Comparison of ENCODE assay signal across 1 cellular context in the genomic region with DNA sequence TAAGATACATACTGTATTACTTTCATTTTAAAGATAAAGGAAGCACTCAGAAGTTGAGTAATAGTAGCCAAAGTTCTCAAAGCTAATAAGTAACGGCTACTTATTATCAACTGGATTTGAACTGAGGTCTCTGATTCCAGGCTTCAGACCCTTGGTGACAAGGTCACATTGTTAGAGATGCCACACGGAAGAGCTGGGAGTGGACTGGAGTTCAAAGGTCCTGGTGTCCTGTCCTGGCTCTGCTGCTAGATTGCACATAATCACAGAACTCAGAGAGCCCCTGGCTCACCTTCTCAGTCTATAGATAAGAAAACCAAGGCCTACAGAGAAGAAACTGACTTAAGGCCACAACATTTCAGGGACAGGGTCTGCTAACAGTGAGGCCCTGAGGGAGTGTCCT.
A peak's percentile ranks its signal among the peaks of the same experiment; 100 is the strongest.
TF ChIP-seq lines count a peak whose summit lies in the region.

No MANE protein-coding gene starts in this region.

TF ChIP-seq in HepG2, 621 proteins besides CTCF, POLR2A, EP300 and RAD21 (continued from another document and continues in another):
- TF ChIP-seq, protein P1, sequence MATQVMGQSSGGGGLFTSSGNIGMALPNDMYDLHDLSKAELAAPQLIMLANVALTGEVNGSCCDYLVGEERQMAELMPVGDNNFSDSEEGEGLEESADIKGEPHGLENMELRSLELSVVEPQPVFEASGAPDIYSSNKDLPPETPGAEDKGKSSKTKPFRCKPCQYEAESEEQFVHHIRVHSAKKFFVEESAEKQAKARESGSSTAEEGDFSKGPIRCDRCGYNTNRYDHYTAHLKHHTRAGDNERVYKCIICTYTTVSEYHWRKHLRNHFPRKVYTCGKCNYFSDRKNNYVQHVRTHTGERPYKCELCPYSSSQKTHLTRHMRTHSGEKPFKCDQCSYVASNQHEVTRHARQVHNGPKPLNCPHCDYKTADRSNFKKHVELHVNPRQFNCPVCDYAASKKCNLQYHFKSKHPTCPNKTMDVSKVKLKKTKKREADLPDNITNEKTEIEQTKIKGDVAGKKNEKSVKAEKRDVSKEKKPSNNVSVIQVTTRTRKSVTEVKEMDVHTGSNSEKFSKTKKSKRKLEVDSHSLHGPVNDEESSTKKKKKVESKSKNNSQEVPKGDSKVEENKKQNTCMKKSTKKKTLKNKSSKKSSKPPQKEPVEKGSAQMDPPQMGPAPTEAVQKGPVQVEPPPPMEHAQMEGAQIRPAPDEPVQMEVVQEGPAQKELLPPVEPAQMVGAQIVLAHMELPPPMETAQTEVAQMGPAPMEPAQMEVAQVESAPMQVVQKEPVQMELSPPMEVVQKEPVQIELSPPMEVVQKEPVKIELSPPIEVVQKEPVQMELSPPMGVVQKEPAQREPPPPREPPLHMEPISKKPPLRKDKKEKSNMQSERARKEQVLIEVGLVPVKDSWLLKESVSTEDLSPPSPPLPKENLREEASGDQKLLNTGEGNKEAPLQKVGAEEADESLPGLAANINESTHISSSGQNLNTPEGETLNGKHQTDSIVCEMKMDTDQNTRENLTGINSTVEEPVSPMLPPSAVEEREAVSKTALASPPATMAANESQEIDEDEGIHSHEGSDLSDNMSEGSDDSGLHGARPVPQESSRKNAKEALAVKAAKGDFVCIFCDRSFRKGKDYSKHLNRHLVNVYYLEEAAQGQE (IDR thresholded peaks at IDR 0.05; ENCODE audit: borderline replicate concordance in 1 of 2, low read depth in 1 of 2, low read length in 2 of 2), result no peak
- no peak for TF ChIP-seq TRIM24 (CRISPR knock-in tag; IDR thresholded peaks at IDR 0.05)
- TF ChIP-seq HNF1B (CRISPR knock-in tag; IDR thresholded peaks at IDR 0.05), result no peak
- TF ChIP-seq ZNF207 (IDR thresholded peaks at IDR 0.05; ENCODE audit: borderline replicate concordance), result no peak
- no peak for TF ChIP-seq JUN (CRISPR knock-in tag; IDR thresholded peaks at IDR 0.05)
- TF ChIP-seq ARHGAP35 (CRISPR knock-in tag; IDR thresholded peaks at IDR 0.05; ENCODE audit: borderline replicate concordance), result no peak
- no peak for TF ChIP-seq HNRNPLL (IDR thresholded peaks at IDR 0.05; ENCODE audit: low read depth, low read length, poor library complexity, severe bottlenecking)
- TF ChIP-seq SRSF1 (optimal IDR thresholded peaks at IDR 0.05; ENCODE audit: low read depth, low read length), result no peak
- TF ChIP-seq NR2F1 (CRISPR knock-in tag; IDR thresholded peaks at IDR 0.05), result peak; percentile 47 to 56; a peak in 3 of 4 replicates
- TF ChIP-seq ZNF276 (CRISPR knock-in tag; IDR thresholded peaks at IDR 0.05; ENCODE audit: low read depth), result no peak
- peak; percentile 62; the same call in 1 of the 2 replicates for TF ChIP-seq HDAC2 (CRISPR knock-in tag; IDR thresholded peaks at IDR 0.05)
- no peak; the same call in 1 of the 2 replicates for TF ChIP-seq RARA (CRISPR knock-in tag; IDR thresholded peaks at IDR 0.05)
- no peak for TF ChIP-seq ZNF589 (CRISPR knock-in tag; conservative IDR thresholded peaks at IDR 0.05)
- TF ChIP-seq IRF2 (CRISPR knock-in tag; IDR thresholded peaks at IDR 0.05), result no peak
- no peak for TF ChIP-seq JDP2 (CRISPR knock-in tag; IDR thresholded peaks at IDR 0.05; ENCODE audit: borderline replicate concordance)
- TF ChIP-seq FOXP1 (IDR thresholded peaks at IDR 0.05), result no peak
- no peak for TF ChIP-seq FOXP1 (CRISPR knock-in tag; IDR thresholded peaks at IDR 0.05)
- TF ChIP-seq SMAD3 (CRISPR knock-in tag; IDR thresholded peaks at IDR 0.05), result no peak
- TF ChIP-seq ZNF282 (IDR thresholded peaks at IDR 0.05; ENCODE audit: partially characterized antibody), result no peak
- TF ChIP-seq NR2F6 (IDR thresholded peaks at IDR 0.05), result peak; percentile 75
- peak; percentile 64 for TF ChIP-seq NR2F6 (CRISPR knock-in tag; IDR thresholded peaks at IDR 0.05)
- TF ChIP-seq GLMP (CRISPR knock-in tag; IDR thresholded peaks at IDR 0.05; ENCODE audit: borderline replicate concordance), result no peak
- TF ChIP-seq HNF4G (IDR thresholded peaks at IDR 0.05; ENCODE audit: borderline replicate concordance, low read depth, low read length), result peak; percentile 81; the same call in 1 of the 2 replicates
- no peak; the same call in 1 of the 2 replicates for TF ChIP-seq HNF4G (CRISPR knock-in tag; IDR thresholded peaks at IDR 0.05; ENCODE audit: borderline replicate concordance, low read depth)
- TF ChIP-seq ZNF512B (CRISPR knock-in tag; IDR thresholded peaks at IDR 0.05; ENCODE audit: borderline replicate concordance), result no peak
- TF ChIP-seq ZNF644 (CRISPR knock-in tag; IDR thresholded peaks at IDR 0.05; ENCODE audit: low read depth), result no peak
- TF ChIP-seq PAXIP1 (CRISPR knock-in tag; conservative IDR thresholded peaks at IDR 0.05), result peak; percentile 64
- no peak for TF ChIP-seq ASH2L (IDR thresholded peaks at IDR 0.05; ENCODE audit: insufficient read length, low read depth, low read length)
- TF ChIP-seq TBL1XR1 (IDR thresholded peaks at IDR 0.05; ENCODE audit: borderline replicate concordance, low read length, partially characterized antibody), result no peak
- no peak for TF ChIP-seq MTA3 (CRISPR knock-in tag; IDR thresholded peaks at IDR 0.05)
- TF ChIP-seq ZFP36L1 (CRISPR knock-in tag; IDR thresholded peaks at IDR 0.05), result no peak
- TF ChIP-seq DDIT3 (CRISPR knock-in tag; IDR thresholded peaks at IDR 0.05), result no peak
- TF ChIP-seq, protein P2, sequence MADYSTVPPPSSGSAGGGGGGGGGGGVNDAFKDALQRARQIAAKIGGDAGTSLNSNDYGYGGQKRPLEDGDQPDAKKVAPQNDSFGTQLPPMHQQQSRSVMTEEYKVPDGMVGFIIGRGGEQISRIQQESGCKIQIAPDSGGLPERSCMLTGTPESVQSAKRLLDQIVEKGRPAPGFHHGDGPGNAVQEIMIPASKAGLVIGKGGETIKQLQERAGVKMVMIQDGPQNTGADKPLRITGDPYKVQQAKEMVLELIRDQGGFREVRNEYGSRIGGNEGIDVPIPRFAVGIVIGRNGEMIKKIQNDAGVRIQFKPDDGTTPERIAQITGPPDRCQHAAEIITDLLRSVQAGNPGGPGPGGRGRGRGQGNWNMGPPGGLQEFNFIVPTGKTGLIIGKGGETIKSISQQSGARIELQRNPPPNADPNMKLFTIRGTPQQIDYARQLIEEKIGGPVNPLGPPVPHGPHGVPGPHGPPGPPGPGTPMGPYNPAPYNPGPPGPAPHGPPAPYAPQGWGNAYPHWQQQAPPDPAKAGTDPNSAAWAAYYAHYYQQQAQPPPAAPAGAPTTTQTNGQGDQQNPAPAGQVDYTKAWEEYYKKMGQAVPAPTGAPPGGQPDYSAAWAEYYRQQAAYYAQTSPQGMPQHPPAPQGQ (CRISPR knock-in tag; IDR thresholded peaks at IDR 0.05; ENCODE audit: borderline replicate concordance), result no peak
- no peak for TF ChIP-seq RORA (CRISPR knock-in tag; IDR thresholded peaks at IDR 0.05)
- no peak for TF ChIP-seq NFE2 (CRISPR knock-in tag; IDR thresholded peaks at IDR 0.05)
- TF ChIP-seq HNF4A (CRISPR knock-in tag; IDR thresholded peaks at IDR 0.05), result peak; percentile 91
- TF ChIP-seq, protein P3, sequence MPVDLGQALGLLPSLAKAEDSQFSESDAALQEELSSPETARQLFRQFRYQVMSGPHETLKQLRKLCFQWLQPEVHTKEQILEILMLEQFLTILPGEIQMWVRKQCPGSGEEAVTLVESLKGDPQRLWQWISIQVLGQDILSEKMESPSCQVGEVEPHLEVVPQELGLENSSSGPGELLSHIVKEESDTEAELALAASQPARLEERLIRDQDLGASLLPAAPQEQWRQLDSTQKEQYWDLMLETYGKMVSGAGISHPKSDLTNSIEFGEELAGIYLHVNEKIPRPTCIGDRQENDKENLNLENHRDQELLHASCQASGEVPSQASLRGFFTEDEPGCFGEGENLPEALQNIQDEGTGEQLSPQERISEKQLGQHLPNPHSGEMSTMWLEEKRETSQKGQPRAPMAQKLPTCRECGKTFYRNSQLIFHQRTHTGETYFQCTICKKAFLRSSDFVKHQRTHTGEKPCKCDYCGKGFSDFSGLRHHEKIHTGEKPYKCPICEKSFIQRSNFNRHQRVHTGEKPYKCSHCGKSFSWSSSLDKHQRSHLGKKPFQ (CRISPR knock-in tag; IDR thresholded peaks at IDR 0.05; ENCODE audit: insufficient replicate concordance), result no peak
- TF ChIP-seq MXD3 (CRISPR knock-in tag; IDR thresholded peaks at IDR 0.05), result no peak
- no peak for TF ChIP-seq ZFP1 (CRISPR knock-in tag; IDR thresholded peaks at IDR 0.05)
- TF ChIP-seq SRSF9 (IDR thresholded peaks at IDR 0.05; ENCODE audit: borderline replicate concordance, insufficient read depth, low read depth, low read length, poor library complexity, severe bottlenecking), result no peak
- TF ChIP-seq ESRRA (CRISPR knock-in tag; IDR thresholded peaks at IDR 0.05; ENCODE audit: low read depth), result peak; percentile 90
- TF ChIP-seq ATRX (CRISPR knock-in tag; IDR thresholded peaks at IDR 0.05; ENCODE audit: borderline replicate concordance), result no peak
- no peak for TF ChIP-seq MED1 (CRISPR knock-in tag; IDR thresholded peaks at IDR 0.05)
